Comparison of ENCODE assay signal across 9 cellular contexts in the genomic region with DNA sequence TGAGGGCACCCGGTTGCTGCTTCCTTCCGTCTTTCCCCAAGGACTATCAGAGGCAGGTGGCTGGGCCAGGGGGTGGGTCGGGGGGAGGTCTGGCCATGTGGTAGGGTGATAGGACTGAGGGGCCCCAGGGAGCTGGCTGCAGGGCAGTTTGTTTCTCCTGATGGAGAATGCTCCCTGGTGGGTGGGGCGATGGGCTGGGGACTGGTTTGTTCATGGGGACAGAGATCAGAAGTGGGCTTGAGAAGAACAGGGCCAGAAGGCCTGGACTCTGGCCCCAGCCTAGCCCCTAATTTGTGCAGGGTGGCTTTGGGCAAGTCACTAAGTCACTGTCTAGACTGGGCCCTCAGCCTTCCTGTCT.
DNase-seq lines count a peak whose midpoint lies in the region; ATAC-seq and TF ChIP-seq lines count a peak whose summit lies in the region.
"Had no signal": no experiment of that assay in that cellular context is flagged by ENCODE, and none has a peak within 500 bp of the region (broad histone marks: within the 10 kb centered on the region; RNA-seq: fewer than 3 reads in every experiment).

No MANE protein-coding gene starts in this region.

- no peaks in the 10 kb centered on the region for H3K9me3 Mint-ChIP-seq in activated CD4-positive, alpha-beta memory T cell treated with anti-CD3 and anti-CD28 coated beads for 36 hours
- no peaks in the 10 kb centered on the region for H3K9me3 Mint-ChIP-seq in immature natural killer cell
- no peaks in the 10 kb centered on the region for H3K9me3 Mint-ChIP-seq in stimulated activated effector memory CD8-positive, alpha-beta T cell treated with anti-CD3 and anti-CD28 coated beads, Interleukin-12 subunit alpha, Interleukin-12 subunit beta, amount 100 ng/mL, for 72 hours

- TF ChIP-seq CTCF in HL-60 (IDR thresholded peaks at IDR 0.05; ENCODE audit: insufficient read depth, low read length) (no peak), GM10266 (IDR thresholded peaks at IDR 0.05; ENCODE audit: control insufficient read depth, insufficient read depth, low read depth, missing control alignments) (no peak)

- peak overlapping the region; percentile 85 for H3K4me3 Mint-ChIP-seq in activated CD4-positive, alpha-beta memory T cell treated with anti-CD3 and anti-CD28 coated beads for 36 hours
- peak overlapping the region; percentile 76 to 91 (median 85) for H3K4me3 Mint-ChIP-seq in immature natural killer cell
- H3K4me3 Mint-ChIP-seq in stimulated activated effector memory CD8-positive, alpha-beta T cell treated with anti-CD3 and anti-CD28 coated beads, Interleukin-12 subunit alpha, Interleukin-12 subunit beta, amount 100 ng/mL, for 72 hours, result peak overlapping the region; percentile 71

- intact Hi-C loops in activated CD4-positive, alpha-beta memory T cell treated with anti-CD3 and anti-CD28 coated beads for 36 hours (cut with micrococcal nuclease), result loop anchor here (1.0 to 5.0 kb wide), 4 partner anchors 41 to 234 kb away; a partner anchor contains a TSS

- no peaks in the 10 kb centered on the region for H3K27me3 Mint-ChIP-seq in activated CD4-positive, alpha-beta memory T cell treated with anti-CD3 and anti-CD28 coated beads for 36 hours
- peaks cover 8 to 26% (median 17%) of the 10 kb centered on the region in 3 donors for H3K27me3 Mint-ChIP-seq in immature natural killer cell (ENCODE audit: low read depth in 3 of 3)

- H3K27me3 ChIP-seq in HL-60 (ENCODE audit: insufficient read depth, poor library complexity, severe bottlenecking), result no peaks in the 10 kb centered on the region

- peak overlapping the region; percentile 96 for H3K27ac Mint-ChIP-seq in activated CD4-positive, alpha-beta memory T cell treated with anti-CD3 and anti-CD28 coated beads for 36 hours
- peak overlapping the region; percentile 76 to 99 (median 96) for H3K27ac Mint-ChIP-seq in immature natural killer cell
- peak overlapping the region; percentile 87 for H3K27ac Mint-ChIP-seq in stimulated activated effector memory CD8-positive, alpha-beta T cell treated with anti-CD3 and anti-CD28 coated beads, Interleukin-12 subunit alpha, Interleukin-12 subunit beta, amount 100 ng/mL, for 72 hours

- POLR2A ChIA-PET in activated CD4-positive, alpha-beta memory T cell treated with anti-CD3 and anti-CD28 coated beads for 36 hours (lab: Charles Lee), result interaction anchor here (1.5 to 3.1 kb wide), 4 partner anchors 11 to 171 kb away, joined by 3 to 14 read pairs (median 5); a partner anchor contains a TSS

- peaks cover 34% of the 10 kb centered on the region for H3K36me3 Mint-ChIP-seq in activated CD4-positive, alpha-beta memory T cell treated with anti-CD3 and anti-CD28 coated beads for 36 hours
- H3K36me3 Mint-ChIP-seq in immature natural killer cell, result peaks cover 0 to 26% (median 14%) of the 10 kb centered on the region in 3 donors
- peaks cover 71% of the 10 kb centered on the region for H3K36me3 Mint-ChIP-seq in stimulated activated effector memory CD8-positive, alpha-beta T cell treated with anti-CD3 and anti-CD28 coated beads, Interleukin-12 subunit alpha, Interleukin-12 subunit beta, amount 100 ng/mL, for 72 hours

- ATAC-seq in stimulated activated effector memory CD8-positive, alpha-beta T cell treated with anti-CD3 and anti-CD28 coated beads, Interleukin-12 subunit alpha, Interleukin-12 subunit beta, amount 100 ng/mL, for 72 hours, result no peak
- no peak for ATAC-seq in HG02885 (IDR thresholded peaks at IDR 0.05; ENCODE audit: poor library complexity, unreplicated experiment)

- H3K27ac ChIP-seq in HL-60 (replicated peaks), result peak overlapping the region; percentile 51

- 0 out of 2 replicates have a peak overlapping the region, but pooled peaks have one; percentile 10 for H3K4me3 ChIP-seq in HL-60 (replicated peaks; ENCODE audit: insufficient read depth, low read length)

- CTCF ChIA-PET in activated CD4-positive, alpha-beta memory T cell treated with anti-CD3 and anti-CD28 coated beads for 36 hours (lab: Charles Lee), result interaction anchor here (1.7 to 6.6 kb wide), 6 partner anchors 11 to 135 kb away, joined by 6 to 63 read pairs (median 28); no protein-coding TSS in a partner anchor

- H3K4me1 Mint-ChIP-seq in activated CD4-positive, alpha-beta memory T cell treated with anti-CD3 and anti-CD28 coated beads for 36 hours (ENCODE audit: low read depth), result peaks cover 86% of the 10 kb centered on the region
- peaks cover 94 to 95% of the 10 kb centered on the region in 2 donors for H3K4me1 Mint-ChIP-seq in immature natural killer cell
- peaks cover 96% of the 10 kb centered on the region for H3K4me1 Mint-ChIP-seq in stimulated activated effector memory CD8-positive, alpha-beta T cell treated with anti-CD3 and anti-CD28 coated beads, Interleukin-12 subunit alpha, Interleukin-12 subunit beta, amount 100 ng/mL, for 72 hours

- DNase-seq in HL-60 (ENCODE audit: low read depth in 1 of 2, low spot score in 1 of 2) (no peak), immature natural killer cell (no peak), GM10266 (ENCODE audit: extremely low spot score) (no peak), LoVo (ENCODE audit: low spot score) (no peak), NAMALWA (ENCODE audit: low spot score) (no peak)
- DNase-seq in activated CD4-positive, alpha-beta memory T cell treated with anti-CD3 and anti-CD28 coated beads for 36 hours, result no peak
- no peak for DNase-seq in stimulated activated effector memory CD8-positive, alpha-beta T cell treated with anti-CD3 and anti-CD28 coated beads, Interleukin-12 subunit alpha, Interleukin-12 subunit beta, amount 100 ng/mL, for 72 hours (ENCODE audit: low spot score in 2 of 2)
- DNase-seq: KBM-7 had no signal
